Comparison of ENCODE assay signal across 14 cellular contexts in the genomic region with DNA sequence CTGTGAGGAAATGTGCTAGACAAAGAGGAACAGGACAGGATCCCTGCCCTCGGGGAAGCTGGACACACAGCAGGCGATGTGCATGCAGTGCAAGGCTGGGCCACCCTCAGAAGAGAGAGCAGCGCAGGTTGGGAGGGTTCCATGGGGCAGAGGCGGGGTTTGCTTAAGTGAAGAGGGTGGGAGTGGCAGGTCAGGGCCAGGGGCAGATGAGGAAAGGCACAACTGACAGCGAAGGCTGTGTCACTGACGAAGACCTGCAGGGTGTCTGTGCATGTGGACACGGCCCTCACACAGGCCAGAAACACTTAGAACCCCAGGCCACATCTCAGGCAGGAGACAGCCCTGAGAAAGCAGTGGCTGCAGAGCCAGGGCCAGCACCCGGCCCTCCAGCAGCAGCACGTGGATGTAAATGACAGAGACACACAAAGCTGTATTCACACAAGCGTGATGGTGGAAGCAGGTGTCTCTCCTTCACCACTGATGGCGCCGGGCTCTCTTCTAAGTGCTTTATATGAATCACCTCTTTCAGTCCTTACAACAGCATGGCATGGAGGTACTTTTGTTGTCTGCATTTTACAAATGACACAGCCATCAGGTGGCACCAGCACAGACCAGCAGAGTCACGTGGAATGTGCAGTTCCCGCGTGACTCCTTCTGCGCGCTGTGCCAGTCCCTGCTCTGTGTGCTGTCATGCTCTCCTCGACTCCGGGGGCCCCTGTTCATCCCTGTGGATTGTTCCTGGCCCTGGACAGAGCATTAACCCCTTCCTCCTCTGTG. TPM values are rescaled to one million over a fixed set of nuclear protein-coding genes. Genes with fewer than 3 reads are reported as not detected.
DNase-seq lines count a peak whose midpoint lies in the region; ATAC-seq and FAIRE-seq lines count a peak whose summit lies in the region.
"Had no signal": no experiment of that assay in that cellular context is flagged by ENCODE, and none has a peak within 500 bp of the region (broad histone marks: within the 10 kb centered on the region; RNA-seq: fewer than 3 reads in every experiment).

No MANE protein-coding gene starts in this region.

- H2BK120ac ChIP-seq in trophoblast cell (ENCODE audit: insufficient read depth, low read length, poor library complexity) = no peak overlapping the region

- ATAC-seq in GM18520 (IDR thresholded peaks at IDR 0.05; ENCODE audit: unreplicated experiment) = no peak
- no peak for ATAC-seq in GM19455 (IDR thresholded peaks at IDR 0.05; ENCODE audit: unreplicated experiment)

- H3K4ac ChIP-seq in trophoblast cell (ENCODE audit: low read depth, low read length) = no peak overlapping the region

- H2AFZ ChIP-seq in trophoblast cell (ENCODE audit: insufficient read depth, low read length, poor library complexity) = no peak overlapping the region

- H3K23ac ChIP-seq in trophoblast cell (ENCODE audit: low read length) = no peak overlapping the region

- H3K18ac ChIP-seq in trophoblast cell (ENCODE audit: low read length) = no peak overlapping the region

- H3K4me1 ChIP-seq in trophoblast cell (ENCODE audit: control insufficient read depth in 1 of 2, insufficient read depth in 2 of 2, low read length in 2 of 2) = peaks cover 0 to 3% of the 10 kb centered on the region in 2 experiments

- no peak overlapping the region for H2BK12ac ChIP-seq in trophoblast cell (ENCODE audit: low read length)

- H3K36me3 ChIP-seq in trophoblast cell (ENCODE audit: control insufficient read depth in 1 of 2, insufficient read depth in 2 of 2, low read length in 2 of 2) = no peaks in the 10 kb centered on the region
- H3K36me3 ChIP-seq: neutrophil, sigmoid colon, thoracic aorta had no signal

- H4K8ac ChIP-seq in trophoblast cell (ENCODE audit: low read depth, low read length) = no peak overlapping the region

- H4K12ac ChIP-seq in trophoblast cell (ENCODE audit: low read depth, low read length) = no peak overlapping the region

- DNase-seq in NCI-H187 (lab: John Stamatoyannopoulos, UW) = peak; percentile 53 to 55
- peak; percentile 41 for DNase-seq in NCI-H510A treated with DMSO at 0.1 percent for 48 hours (lab: John Stamatoyannopoulos, UW)
- peak; percentile 39 to 57 for DNase-seq in frontal cortex (ENCODE audit: low spot score in 2 of 2)
- DNase-seq in trophoblast cell = peak; percentile 13 to 50
- no peak for DNase-seq in NCI-H1048 (lab: John Stamatoyannopoulos, UW)
- DNase-seq: sigmoid colon had no signal

- no peak overlapping the region for H2BK5ac ChIP-seq in trophoblast cell (ENCODE audit: low read depth, low read length, poor library complexity)

- no peak overlapping the region for H2AK5ac ChIP-seq in trophoblast cell (ENCODE audit: low read length)

- no peak for FAIRE-seq in frontal cortex (lab: Jason Lieb, UNC)
- FAIRE-seq: colon had no signal

- no peaks in the 10 kb centered on the region for H3K79me1 ChIP-seq in trophoblast cell (ENCODE audit: low read length)

- WGBS in trophoblast cell (ENCODE audit: extremely low coverage, insufficient coverage, insufficient read length) = no CpG with 5 or more reads among the region's 19 CpGs

- no peak overlapping the region for H3K27ac ChIP-seq in trophoblast cell (ENCODE audit: low read depth, low read length)
- H3K27ac ChIP-seq: epithelial cell of prostate, neutrophil, sigmoid colon, thoracic aorta had no signal

- no peak overlapping the region for H3K4me3 ChIP-seq in trophoblast cell (ENCODE audit: low read depth, low read length)
- H3K4me3 ChIP-seq: sigmoid colon, thoracic aorta had no signal

- H3K27me3 ChIP-seq in trophoblast cell (ENCODE audit: insufficient read depth, low read length) = no peaks in the 10 kb centered on the region
- H3K27me3 ChIP-seq: neutrophil, sigmoid colon had no signal

- H3K9ac ChIP-seq in trophoblast cell (ENCODE audit: low read length) = no peak overlapping the region

- H3K9me3 ChIP-seq in trophoblast cell (ENCODE audit: insufficient read depth, low read depth, low read length) = peaks cover 5% of the 10 kb centered on the region
- H3K9me3 ChIP-seq: neutrophil, sigmoid colon, thoracic aorta had no signal

- no peak overlapping the region for H4K91ac ChIP-seq in trophoblast cell (ENCODE audit: low read depth, low read length)

- H3K4me2 ChIP-seq in trophoblast cell (ENCODE audit: low read length) = no peak overlapping the region

- H3K14ac ChIP-seq in trophoblast cell (ENCODE audit: low read length) = no peak overlapping the region

- no peaks in the 10 kb centered on the region for H3K79me2 ChIP-seq in trophoblast cell (ENCODE audit: control insufficient read depth, insufficient read depth, low read length, poor library complexity)

RNA-seq across cellular contexts. Expression of gene TSPAN11, which starts 54.5 kb away (rescaled TPM):
- total RNA-seq in frontal cortex = 2.9 TPM
- polyA plus RNA-seq in trophoblast cell (2013) = 1.1 TPM in 2 replicates
- total RNA-seq: activated T-helper 2 cell treated with anti-CD3 and anti-CD28 coated beads, Interferon-gamma antibody, Interleukin-2, Interleukin-4, amounts not matched to agents 10 μg/mL and 5 μg/mL and 100 μg/mL, durations not matched to agents 14 hours and 24 hours and 36 hours; HT1080 had no signal
